25 cellular contexts compared by ENCODE assay signal in the genomic region with DNA sequence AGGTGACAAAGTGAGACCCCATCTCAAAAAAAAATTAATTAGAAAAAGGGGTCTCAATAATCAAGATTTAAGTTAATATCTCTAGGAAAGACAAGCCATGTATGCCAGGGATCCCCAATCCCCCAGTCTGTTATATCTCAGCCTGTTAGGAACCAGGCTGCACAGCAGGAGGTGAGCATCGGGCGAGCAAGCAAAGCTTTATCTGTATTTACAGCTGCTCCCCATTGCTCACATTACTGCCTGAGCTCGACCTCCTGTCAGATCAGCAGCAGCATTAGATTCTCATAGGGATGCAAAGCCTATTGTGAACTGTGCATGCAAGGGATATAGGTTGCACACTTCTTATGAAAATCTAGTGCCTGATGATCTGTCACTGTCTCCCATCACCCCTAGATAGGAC.
"Had no signal": no experiment of that assay in that cellular context is flagged by ENCODE, and none has a peak within 500 bp of the region (broad histone marks: within the 10 kb centered on the region; RNA-seq: fewer than 3 reads in every experiment).

No MANE protein-coding gene starts in this region.

- H3K27me3 ChIP-seq: esophagus muscularis mucosa, foreskin keratinocyte, gastroesophageal sphincter, heart left ventricle, hepatocyte, left lung had no signal

- H3K79me2 ChIP-seq: hepatocyte had no signal

- H3K4me2 ChIP-seq: hepatocyte had no signal

- FAIRE-seq: endothelial cell of umbilical vein, frontal cortex, kidney had no signal

- H2AFZ ChIP-seq: hepatocyte had no signal

- H3K27ac ChIP-seq: coronary artery, dorsolateral prefrontal cortex, esophagus muscularis mucosa, foreskin keratinocyte, gastroesophageal sphincter, heart left ventricle, hepatocyte, left lung, lower lobe of right lung had no signal

- H3K36me3 ChIP-seq: esophagus muscularis mucosa, gastroesophageal sphincter, heart left ventricle, left lung, lower lobe of right lung had no signal

- DNase-seq: dermis blood vessel endothelial cell; dorsolateral prefrontal cortex; effector CD4-positive, alpha-beta T cell; effector memory CD4-positive, alpha-beta T cell; heart left ventricle; hypothalamus; immature natural killer cell; islet precursor cell; kidney; kidney glomerular epithelial cell; left cardiac atrium; left lung; left ventricle myocardium superior; lower lobe of right lung; mesenchymal stem cell; mucosa of descending colon; naive B cell; naive thymus-derived CD8-positive, alpha-beta T cell had no signal

- ATAC-seq: gastroesophageal sphincter; left cardiac atrium; left lung; left ventricle myocardium superior; lower lobe of right lung; mucosa of descending colon; naive thymus-derived CD8-positive, alpha-beta T cell had no signal

- H3K4me1 ChIP-seq: foreskin keratinocyte, left lung, lower lobe of right lung had no signal

- H3K4me3 ChIP-seq: coronary artery, dorsolateral prefrontal cortex, esophagus muscularis mucosa, gastroesophageal sphincter, heart left ventricle, hepatocyte, left lung, lower lobe of right lung, mucosa of descending colon had no signal

- H3K9me3 ChIP-seq: esophagus muscularis mucosa, gastroesophageal sphincter, heart left ventricle, left lung, lower lobe of right lung, mucosa of descending colon had no signal
